In the genomic region with DNA sequence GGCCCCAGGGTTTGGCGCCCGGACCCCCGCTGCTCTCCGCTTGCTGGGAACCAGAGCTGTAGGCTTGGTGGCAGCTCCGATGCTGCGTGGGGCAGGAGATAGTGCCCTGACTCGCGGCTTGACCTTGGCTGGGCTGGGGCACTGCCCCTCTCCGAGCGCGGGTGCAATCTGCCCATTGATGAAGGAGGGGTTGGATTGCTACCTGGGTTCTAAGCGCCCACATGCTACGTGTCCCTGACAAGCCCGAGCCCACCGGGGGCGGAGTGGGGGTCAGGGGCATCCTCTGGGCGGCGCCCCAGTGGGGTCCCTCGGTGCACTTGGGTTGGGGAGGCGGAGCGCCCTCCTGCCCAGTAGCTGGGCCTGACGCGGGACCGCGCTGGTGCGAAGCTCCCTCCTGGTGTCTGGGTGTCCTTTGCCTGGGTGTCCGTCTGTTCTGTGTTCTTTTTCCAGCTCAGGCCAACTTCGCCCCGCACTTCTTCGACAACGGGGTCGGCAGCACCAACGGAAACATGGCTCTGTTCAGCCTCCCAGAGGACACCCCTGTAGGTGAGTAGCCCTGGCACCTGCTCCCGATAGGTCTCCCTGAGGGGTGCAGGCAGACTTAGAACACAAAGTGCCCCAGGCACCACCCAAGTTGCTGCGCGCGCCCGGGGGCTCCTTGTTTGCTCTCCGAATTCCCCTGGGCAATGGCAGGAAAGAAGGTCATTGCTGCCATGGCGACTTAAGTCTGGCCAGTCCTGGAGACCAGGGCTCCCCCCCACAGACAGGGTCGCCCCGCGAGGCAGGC, we compare ENCODE assay signal across 10 cellular contexts. TPM values are rescaled to one million over a fixed set of nuclear protein-coding genes. Genes with fewer than 3 reads are reported as not detected.
DNase-seq lines count a peak whose midpoint lies in the region; ATAC-seq and TF ChIP-seq lines count a peak whose summit lies in the region.
"Had no signal": no experiment of that assay in that cellular context is flagged by ENCODE, and none has a peak within 500 bp of the region (broad histone marks: within the 10 kb centered on the region; RNA-seq: fewer than 3 reads in every experiment).

No MANE protein-coding gene starts in this region.

- H2AFZ ChIP-seq in GM23338: peak overlapping the region; percentile 98

- H3K27me3 Mint-ChIP-seq in CD8-positive, alpha-beta T cell (ENCODE audit: low read depth): peaks cover 9% of the 10 kb centered on the region
- H3K27me3 Mint-ChIP-seq in GM23338 (ENCODE audit: insufficient read depth, low read depth, poor library complexity) (peaks cover 40% of the 10 kb centered on the region), chondrocyte (ENCODE audit: low read depth) (peaks cover 39% of the 10 kb centered on the region)
- no peaks in the 10 kb centered on the region for H3K27me3 Mint-ChIP-seq in natural killer cell treated with Interleukin-12 subunit alpha and Interleukin-12 subunit beta and Interleukin-15 and Interleukin-18, amount 100 ng/mL, for 72 hours

- H3K36me3 ChIP-seq in CD8-positive, alpha-beta T cell (ENCODE audit: insufficient read depth, low read length): no peaks in the 10 kb centered on the region
- H3K36me3 ChIP-seq in GM23338 (ENCODE audit: insufficient read depth): no peaks in the 10 kb centered on the region

- no peaks in the 10 kb centered on the region for H3K9me3 Mint-ChIP-seq in CD8-positive, alpha-beta T cell
- H3K9me3 Mint-ChIP-seq in GM23338 (no peaks in the 10 kb centered on the region), chondrocyte (ENCODE audit: low read depth) (no peaks in the 10 kb centered on the region)
- H3K9me3 Mint-ChIP-seq in natural killer cell treated with Interleukin-12 subunit alpha and Interleukin-12 subunit beta and Interleukin-15 and Interleukin-18, amount 100 ng/mL, for 72 hours: no peaks in the 10 kb centered on the region

- no peaks in the 10 kb centered on the region for H3K9me3 ChIP-seq in CD8-positive, alpha-beta T cell (ENCODE audit: low read length)

- H3K27ac ChIP-seq in CD8-positive, alpha-beta T cell (ENCODE audit: low read depth, low read length): no peak overlapping the region
- H3K27ac ChIP-seq in GM23338 (ENCODE audit: low read depth): no peak overlapping the region

- peaks cover 27% of the 10 kb centered on the region for H3K4me1 Mint-ChIP-seq in CD8-positive, alpha-beta T cell (ENCODE audit: low read depth)
- H3K4me1 Mint-ChIP-seq in GM23338 (peaks cover 5% of the 10 kb centered on the region), chondrocyte (ENCODE audit: low read depth) (no peaks in the 10 kb centered on the region)
- peaks cover 6 to 10% of the 10 kb centered on the region in 2 donors for H3K4me1 Mint-ChIP-seq in natural killer cell treated with Interleukin-12 subunit alpha and Interleukin-12 subunit beta and Interleukin-15 and Interleukin-18, amount 100 ng/mL, for 72 hours (ENCODE audit: low read depth in 2 of 2)

- peak overlapping the region; percentile 56 for H3K4me3 ChIP-seq in CD8-positive, alpha-beta T cell (ENCODE audit: low read depth, low read length)
- H3K4me3 ChIP-seq in GM23338: peak overlapping the region; percentile 78

- no peaks in the 10 kb centered on the region for H3K9me2 ChIP-seq in GM23338 (ENCODE audit: insufficient read depth)

- intact Hi-C loops in CD8-positive, alpha-beta T cell (cut with DNase I, micrococcal nuclease): loop anchor here in 1 of 2 experiments (2.0 kb wide), 1 partner anchor 54 kb away; no protein-coding TSS in a partner anchor

- ATAC-seq in CD8-positive, alpha-beta T cell: no peak
- ATAC-seq in GM23338: peak; percentile 35
- peak in 1 of 2 donors; percentile 1 for ATAC-seq in natural killer cell treated with Interleukin-12 subunit alpha and Interleukin-12 subunit beta and Interleukin-15 and Interleukin-18, amount 100 ng/mL, for 72 hours
- no peak for ATAC-seq in GM19467 (IDR thresholded peaks at IDR 0.05; ENCODE audit: unreplicated experiment)

- H3K79me2 ChIP-seq in GM23338 (replicated peaks; ENCODE audit: insufficient read depth): no peaks in the 10 kb centered on the region

- H3K27ac Mint-ChIP-seq in CD8-positive, alpha-beta T cell: no peak overlapping the region
- no peak overlapping the region for H3K27ac Mint-ChIP-seq in GM23338
- no peak overlapping the region for H3K27ac Mint-ChIP-seq in chondrocyte (ENCODE audit: unreplicated experiment)
- no peak overlapping the region for H3K27ac Mint-ChIP-seq in natural killer cell treated with Interleukin-12 subunit alpha and Interleukin-12 subunit beta and Interleukin-15 and Interleukin-18, amount 100 ng/mL, for 72 hours

- no peak for DNase-seq in CD8-positive, alpha-beta T cell
- DNase-seq in GM23338 (ENCODE audit: low spot score) (no peak), chondrocyte (ENCODE audit: low spot score) (no peak), kidney glomerular epithelial cell (lab: John Stamatoyannopoulos, UW) (no peak), NCI-H446 (lab: John Stamatoyannopoulos, UW) (no peak)
- peak; percentile 58 for DNase-seq in natural killer cell treated with Interleukin-12 subunit alpha and Interleukin-12 subunit beta and Interleukin-15 and Interleukin-18, amount 100 ng/mL, for 72 hours (ENCODE audit: low spot score)
- DNase-seq in stimulated activated CD4-positive, alpha-beta T cell treated with anti-CD3 and anti-CD28 coated beads, Interleukin-4, amount 100 ng/mL, for 24 hours: no peak
- DNase-seq: NCI-H524 treated with DMSO at 0.1 percent for 48 hours had no signal

- peak overlapping the region; percentile 94 for H3K4me2 ChIP-seq in GM23338

- peak overlapping the region; percentile 77 for H3K4me3 Mint-ChIP-seq in CD8-positive, alpha-beta T cell
- H3K4me3 Mint-ChIP-seq in GM23338 (peak overlapping the region; percentile 72), chondrocyte (ENCODE audit: unreplicated experiment) (peak overlapping the region; percentile 66)
- peak overlapping the region; percentile 51 for H3K4me3 Mint-ChIP-seq in natural killer cell treated with Interleukin-12 subunit alpha and Interleukin-12 subunit beta and Interleukin-15 and Interleukin-18, amount 100 ng/mL, for 72 hours

- no peaks in the 10 kb centered on the region for H3F3A ChIP-seq in GM23338 (replicated peaks; ENCODE audit: low read depth)

- no peaks in the 10 kb centered on the region for H4K20me1 ChIP-seq in GM23338 (replicated peaks; ENCODE audit: insufficient read depth)

- POLR2A ChIA-PET in CD8-positive, alpha-beta T cell (lab: Charles Lee): interaction anchor here (1.4 kb wide), 1 partner anchor 18 kb away, joined by 4 read pairs; no protein-coding TSS in a partner anchor

- peaks cover 6% of the 10 kb centered on the region for H3K27me3 ChIP-seq in CD8-positive, alpha-beta T cell (ENCODE audit: insufficient read depth, low read length)
- H3K27me3 ChIP-seq in GM23338 (ENCODE audit: insufficient read depth): peaks cover 40% of the 10 kb centered on the region

- no peak for TF ChIP-seq CTCF in CD8-positive, alpha-beta T cell (IDR thresholded peaks at IDR 0.05)
- TF ChIP-seq CTCF in GM23338 (conservative IDR thresholded peaks at IDR 0.05; ENCODE audit: low read depth in 2 of 2) (no peak), chondrocyte (IDR thresholded peaks at IDR 0.05) (no peak)

- CTCF ChIA-PET in CD8-positive, alpha-beta T cell (lab: Charles Lee): interaction anchor here (0.7 kb wide), 2 partner anchors 47 kb away, joined by 3 to 6 read pairs; no protein-coding TSS in a partner anchor

- H3K4me1 ChIP-seq in CD8-positive, alpha-beta T cell (ENCODE audit: insufficient read depth, low read length): peaks cover 25% of the 10 kb centered on the region
- peaks cover 3% of the 10 kb centered on the region; the same call in 1 of the 2 replicates for H3K4me1 ChIP-seq in GM23338 (ENCODE audit: insufficient read depth)

- H3K36me3 Mint-ChIP-seq in CD8-positive, alpha-beta T cell: no peaks in the 10 kb centered on the region
- H3K36me3 Mint-ChIP-seq in GM23338 (ENCODE audit: low read depth) (no peaks in the 10 kb centered on the region), chondrocyte (ENCODE audit: low read depth) (peaks cover 2% of the 10 kb centered on the region)
- H3K36me3 Mint-ChIP-seq in natural killer cell treated with Interleukin-12 subunit alpha and Interleukin-12 subunit beta and Interleukin-15 and Interleukin-18, amount 100 ng/mL, for 72 hours: no peaks in the 10 kb centered on the region

TF ChIP-seq in GM23338, 12 proteins besides CTCF, POLR2A, EP300 and RAD21 (continues in another document):
- TF ChIP-seq EZH2 (IDR thresholded peaks at IDR 0.05; ENCODE audit: low read depth, unreplicated experiment) (no peak), POLR2AphosphoS5 (IDR thresholded peaks at IDR 0.05; ENCODE audit: low read depth) (no peak)

RNA-seq across cellular contexts. Expression of a gene that starts 0.9 kb away (rescaled TPM):
- total RNA-seq in CD8-positive, alpha-beta T cell: 1 to 10 TPM; 1.5 to 1.7 TPM
- 6.6 and 6.7 TPM in 2 replicates for total RNA-seq in GM23338 (2014; rRNA removed; shearing (Covaris generic))
- polyA plus RNA-seq in GM23338 (2016; fragmentation: Nextera tagmentation; extraction: Ambion mirVana): 3.2 TPM in 2 replicates
- 0.24 to 5.1 TPM (median 3.5 TPM) in 3 replicates for total RNA-seq in chondrocyte
- total RNA-seq in natural killer cell treated with Interleukin-12 subunit alpha and Interleukin-12 subunit beta and Interleukin-15 and Interleukin-18, amount 100 ng/mL, for 72 hours: 10 to 100 TPM in 1 of 2 donors, 1 to 10 TPM in 1; 3.3 to 10.2 TPM

RNA-seq across cellular contexts. Expression of a gene that starts 21.6 kb away (rescaled TPM):
- total RNA-seq in CD8-positive, alpha-beta T cell: not detected
- total RNA-seq in GM23338 (2014; rRNA removed; shearing (Covaris generic)): not detected in 2 replicates
- not detected in 2 replicates for polyA plus RNA-seq in GM23338 (2016; fragmentation: Nextera tagmentation; extraction: Ambion mirVana)
- total RNA-seq in chondrocyte: not detected in 3 replicates
- not detected for total RNA-seq in natural killer cell treated with Interleukin-12 subunit alpha and Interleukin-12 subunit beta and Interleukin-15 and Interleukin-18, amount 100 ng/mL, for 72 hours
- total RNA-seq: activated CD8-positive, alpha-beta memory T cell treated with anti-CD3 and anti-CD28 coated beads for 36 hours had no signal

RNA-seq across cellular contexts. Expression of a gene that starts 30.1 kb away (rescaled TPM):
- not detected for total RNA-seq in CD8-positive, alpha-beta T cell
- not detected in 2 replicates for total RNA-seq in GM23338 (2014; rRNA removed; shearing (Covaris generic))
- not detected in 2 replicates for polyA plus RNA-seq in GM23338 (2016; fragmentation: Nextera tagmentation; extraction: Ambion mirVana)
- not detected in 3 replicates for total RNA-seq in chondrocyte
- total RNA-seq in natural killer cell treated with Interleukin-12 subunit alpha and Interleukin-12 subunit beta and Interleukin-15 and Interleukin-18, amount 100 ng/mL, for 72 hours: not detected
- total RNA-seq: activated CD8-positive, alpha-beta memory T cell treated with anti-CD3 and anti-CD28 coated beads for 36 hours had no signal

RNA-seq across cellular contexts. Expression of a gene that starts 46.1 kb away (rescaled TPM):
- not detected for total RNA-seq in CD8-positive, alpha-beta T cell
- total RNA-seq in GM23338 (2014; rRNA removed; shearing (Covaris generic)): 0.07 TPM in 1 of 2 replicates, not detected in the other
- not detected in 2 replicates for polyA plus RNA-seq in GM23338 (2016; fragmentation: Nextera tagmentation; extraction: Ambion mirVana)
- total RNA-seq in chondrocyte: not detected in 3 replicates
- total RNA-seq in natural killer cell treated with Interleukin-12 subunit alpha and Interleukin-12 subunit beta and Interleukin-15 and Interleukin-18, amount 100 ng/mL, for 72 hours: not detected
- total RNA-seq: activated CD8-positive, alpha-beta memory T cell treated with anti-CD3 and anti-CD28 coated beads for 36 hours had no signal

RNA-seq across cellular contexts. Expression of a gene that starts 49.6 kb away (rescaled TPM):
- total RNA-seq in CD8-positive, alpha-beta T cell: not detected
- total RNA-seq in GM23338 (2014; rRNA removed; shearing (Covaris generic)): not detected in 2 replicates
- not detected in 2 replicates for polyA plus RNA-seq in GM23338 (2016; fragmentation: Nextera tagmentation; extraction: Ambion mirVana)
- total RNA-seq in chondrocyte: not detected in 3 replicates
- total RNA-seq in natural killer cell treated with Interleukin-12 subunit alpha and Interleukin-12 subunit beta and Interleukin-15 and Interleukin-18, amount 100 ng/mL, for 72 hours: not detected
- total RNA-seq: activated CD8-positive, alpha-beta memory T cell treated with anti-CD3 and anti-CD28 coated beads for 36 hours had no signal
